10 cellular contexts compared by ENCODE assay signal in genomic region chr11:110432713-110433392, GRCh38. TPM values are rescaled to one million over a fixed set of nuclear protein-coding genes. Genes with fewer than 3 reads are reported as not detected.
DNase-seq lines count a peak whose midpoint lies in the region; ATAC-seq, FAIRE-seq and TF ChIP-seq lines count a peak whose summit lies in the region.
"Had no signal": no experiment of that assay in that cellular context is flagged by ENCODE, and none has a peak within 500 bp of the region (broad histone marks: within the 10 kb centered on the region; RNA-seq: fewer than 3 reads in every experiment).

No MANE protein-coding gene starts in this region.

- dilution Hi-C loops in keratinocyte (cut with MboI; ENCODE audit: extremely low pct_ligation_motif_present, low sequenced_read_pairs): no loop called here

- in situ Hi-C loops in G401 (cut with HindIII; ENCODE audit: low sequenced_read_pairs): no loop called here

- 74 to 78% methylated on average over 7 of the region's 7 CpGs for WGBS in aorta, 2 donors

- H4K20me1 ChIP-seq in BLaER1: peaks cover 62% of the 10 kb centered on the region
- no peaks in the 10 kb centered on the region for H4K20me1 ChIP-seq in keratinocyte (ENCODE audit: control insufficient read depth, extremely low read depth, insufficient read depth, low read length)

- no peaks in the 10 kb centered on the region for H3K9me3 Mint-ChIP-seq in activated T-helper 1 cell treated with anti-CD3 and anti-CD28 coated beads, Interleukin-12 subunit alpha, Interleukin-12 subunit beta, Interleukin-2, Interleukin-4 antibody, amounts not matched to agents 30 ng/mL and 10 ng/mL and 1 ng/mL, durations not matched to agents 14 hours and 24 hours and 36 hours

- H3K9ac ChIP-seq in BLaER1 (peak overlapping the region; percentile 31; the same call in 1 of the 2 replicates), keratinocyte (ENCODE audit: control insufficient read depth, extremely low read depth, insufficient read depth, low read length) (no peak overlapping the region)

- TF ChIP-seq CTCF in keratinocyte (optimal IDR thresholded peaks at IDR 0.05 in 1 of 3, IDR thresholded peaks at IDR 0.05 in 1 of 3, conservative IDR thresholded peaks at IDR 0.05 in 1 of 3; ENCODE audit: extremely low read depth in 1 of 3, insufficient read depth in 2 of 3, low read length in 3 of 3) (no peak), BE2C (IDR thresholded peaks at IDR 0.05; ENCODE audit: low read depth, low read length) (no peak)

- peaks cover 15% of the 10 kb centered on the region for H3K36me3 Mint-ChIP-seq in activated T-helper 1 cell treated with anti-CD3 and anti-CD28 coated beads, Interleukin-12 subunit alpha, Interleukin-12 subunit beta, Interleukin-2, Interleukin-4 antibody, amounts not matched to agents 30 ng/mL and 10 ng/mL and 1 ng/mL, durations not matched to agents 14 hours and 24 hours and 36 hours (ENCODE audit: low read depth)

- no peak overlapping the region for H3K27ac Mint-ChIP-seq in activated T-helper 1 cell treated with anti-CD3 and anti-CD28 coated beads, Interleukin-12 subunit alpha, Interleukin-12 subunit beta, Interleukin-2, Interleukin-4 antibody, amounts not matched to agents 30 ng/mL and 10 ng/mL and 1 ng/mL, durations not matched to agents 14 hours and 24 hours and 36 hours

- peaks cover 53% of the 10 kb centered on the region for H3K79me2 ChIP-seq in keratinocyte (ENCODE audit: control insufficient read depth, insufficient read depth, low read length)

- H3K4me3 ChIP-seq in BLaER1 (no peak overlapping the region), keratinocyte (ENCODE audit: control insufficient read depth in 2 of 3, extremely low read depth in 1 of 3, insufficient read depth in 2 of 3, low read depth in 1 of 3, low read length in 3 of 3) (no peak overlapping the region), aorta (ENCODE audit: low read length in 2 of 2) (no peak overlapping the region), BE2C (ENCODE audit: low read depth, low read length) (no peak overlapping the region)

- H3K27me3 ChIP-seq in BLaER1: no peaks in the 10 kb centered on the region
- H3K27me3 ChIP-seq in keratinocyte (ENCODE audit: control insufficient read depth, extremely low read depth, insufficient read depth, low read length): no peaks in the 10 kb centered on the region
- H3K27me3 ChIP-seq in aorta (ENCODE audit: control insufficient read depth in 1 of 2, insufficient read depth in 2 of 2, low read length in 1 of 2): no peaks in the 10 kb centered on the region
- H3K27me3 ChIP-seq in BE2C: no peaks in the 10 kb centered on the region

- H3K36me3 ChIP-seq in BLaER1 (peaks cover 14% of the 10 kb centered on the region), keratinocyte (ENCODE audit: control insufficient read depth in 2 of 2, extremely low read depth in 1 of 2, insufficient read depth in 2 of 2, low read length in 2 of 2) (peaks cover 0 to 2% of the 10 kb centered on the region in 2 experiments), aorta (ENCODE audit: control insufficient read depth in 1 of 2, insufficient read depth in 2 of 2, low read length in 1 of 2) (peaks cover 0 to 4% of the 10 kb centered on the region in 2 donors), BE2C (0 out of 2 replicates have a peak, but pooled peaks cover 3% of the 10 kb centered on the region)

- ATAC-seq in aorta (ENCODE audit: low FRiP score): no peak

- peak; percentile 36 for FAIRE-seq in keratinocyte (lab: Jason Lieb, UNC)

- no peak overlapping the region for H2AFZ ChIP-seq in keratinocyte (ENCODE audit: control insufficient read depth, low read length)

- H3K27ac ChIP-seq in BLaER1 (no peak overlapping the region), keratinocyte (ENCODE audit: control insufficient read depth, insufficient read depth, low read length) (no peak overlapping the region), aorta (ENCODE audit: low read depth in 1 of 2, low read length in 2 of 2) (no peak overlapping the region)

- H3K4me3 Mint-ChIP-seq in activated T-helper 1 cell treated with anti-CD3 and anti-CD28 coated beads, Interleukin-12 subunit alpha, Interleukin-12 subunit beta, Interleukin-2, Interleukin-4 antibody, amounts not matched to agents 30 ng/mL and 10 ng/mL and 1 ng/mL, durations not matched to agents 14 hours and 24 hours and 36 hours: peak overlapping the region; percentile 38

- H3K4me1 ChIP-seq in BLaER1 (peaks cover 62% of the 10 kb centered on the region), keratinocyte (ENCODE audit: control insufficient read depth, extremely low read depth, insufficient read depth, low read length) (peaks cover 33% of the 10 kb centered on the region), aorta (ENCODE audit: control insufficient read depth in 1 of 2, insufficient read depth in 2 of 2, low read length in 2 of 2) (peaks cover 0 to 7% of the 10 kb centered on the region in 2 donors), BE2C (peaks cover 5% of the 10 kb centered on the region; the same call in 1 of the 2 replicates)

- DNase-seq in G401 (ENCODE audit: low spot score) (peak; percentile 42), keratinocyte (ENCODE audit: low read depth, low spot score) (no peak), NCI-H1930 (lab: John Stamatoyannopoulos, UW) (no peak), aorta (no peak), BE2C (no peak)
- DNase-seq in activated T-helper 1 cell treated with anti-CD3 and anti-CD28 coated beads, Interleukin-12 subunit alpha, Interleukin-12 subunit beta, Interleukin-2, Interleukin-4 antibody, amounts not matched to agents 30 ng/mL and 10 ng/mL and 1 ng/mL, durations not matched to agents 14 hours and 24 hours and 36 hours (ENCODE audit: low spot score): no peak
- no peak for DNase-seq in activated effector memory CD4-positive, alpha-beta T cell treated with anti-CD3 and anti-CD28 coated beads, Interleukin-2, amount 50 U/mL, for 16 hours
- DNase-seq: H7, NCI-H2107 had no signal

- H3K9me1 ChIP-seq in keratinocyte (ENCODE audit: control insufficient read depth, extremely low read depth, insufficient read depth, low read length): peaks cover 3% of the 10 kb centered on the region

- H3K27me3 Mint-ChIP-seq in activated T-helper 1 cell treated with anti-CD3 and anti-CD28 coated beads, Interleukin-12 subunit alpha, Interleukin-12 subunit beta, Interleukin-2, Interleukin-4 antibody, amounts not matched to agents 30 ng/mL and 10 ng/mL and 1 ng/mL, durations not matched to agents 14 hours and 24 hours and 36 hours (ENCODE audit: insufficient read depth): no peaks in the 10 kb centered on the region

- H3K4me2 ChIP-seq in BLaER1 (peak overlapping the region; percentile 92), keratinocyte (ENCODE audit: control insufficient read depth, extremely low read depth, insufficient read depth, low read depth, low read length) (peak overlapping the region; percentile 95)

- H3K9me3 ChIP-seq in BLaER1 (peaks cover 3% of the 10 kb centered on the region), keratinocyte (ENCODE audit: control insufficient read depth, low read depth, low read length) (no peaks in the 10 kb centered on the region), aorta (ENCODE audit: control insufficient read depth, low read length) (no peaks in the 10 kb centered on the region), BE2C (no peaks in the 10 kb centered on the region)

- peaks cover 63% of the 10 kb centered on the region for H3K4me1 Mint-ChIP-seq in activated T-helper 1 cell treated with anti-CD3 and anti-CD28 coated beads, Interleukin-12 subunit alpha, Interleukin-12 subunit beta, Interleukin-2, Interleukin-4 antibody, amounts not matched to agents 30 ng/mL and 10 ng/mL and 1 ng/mL, durations not matched to agents 14 hours and 24 hours and 36 hours (ENCODE audit: low read depth)

- intact Hi-C loops in activated T-helper 1 cell treated with anti-CD3 and anti-CD28 coated beads, Interleukin-12 subunit alpha, Interleukin-12 subunit beta, Interleukin-2, Interleukin-4 antibody, amounts not matched to agents 30 ng/mL and 10 ng/mL and 1 ng/mL, durations not matched to agents 14 hours and 24 hours and 36 hours (cut with micrococcal nuclease): loop anchor here (1.0 to 10.0 kb wide), 7 partner anchors 57 to 944 kb away; partner anchors contain the start of genes POU2AF1 and ZC3H12C
- intact Hi-C loops in aorta (cut with DNase I): loop anchor here (2.0 to 5.0 kb wide), 3 partner anchors 56 to 231 kb away; partner anchors contain the start of gene RDX (in 1 of the 2)

RNA-seq across cellular contexts. Expression of gene FDX1, which starts 3.1 kb away (rescaled TPM):
- 17.6 and 19.8 TPM in 2 replicates for total RNA-seq in G401 (2014; rRNA removed; shearing (Covaris generic))
- 14.2 and 15.9 TPM in 2 replicates for total RNA-seq in activated T-helper 1 cell treated with anti-CD3 and anti-CD28 coated beads, Interleukin-12 subunit alpha, Interleukin-12 subunit beta, Interleukin-2, Interleukin-4 antibody, amounts not matched to agents 30 ng/mL and 10 ng/mL and 1 ng/mL, durations not matched to agents 14 hours and 24 hours and 36 hours
- polyA plus RNA-seq in keratinocyte (6.0 to 9.1 TPM (median 6.2 TPM) in 3 replicates), aorta (10 to 100 TPM in 1 of 2 donors, 1 to 10 TPM in 1; 6.4 to 15.5 TPM)
- polyA plus RNA-seq in keratinocyte (2011; ENCODE audit: low read depth): 6.4 TPM
- 4.8 and 7.6 TPM in 2 replicates for polyA plus RNA-seq in keratinocyte (2011; cell fraction: cytosol; rRNA removed)
- polyA plus RNA-seq in keratinocyte (2011; cell fraction: nucleus; rRNA removed): 2.4 and 3.0 TPM in 2 replicates
- polyA plus RNA-seq in keratinocyte (2012; ENCODE audit: low replicate concordance): 8.2 and 8.6 TPM in 2 replicates
- 0.98 to 3.0 TPM (median 2.0 TPM) in 3 replicates for polyA minus RNA-seq in keratinocyte
- polyA minus RNA-seq in keratinocyte (2011; cell fraction: cytosol; rRNA and poly(A)+ RNA removed): 4.8 TPM
- 1.2 and 1.7 TPM in 2 replicates for polyA minus RNA-seq in keratinocyte (2011; cell fraction: nucleus; rRNA and poly(A)+ RNA removed)
- total RNA-seq in aorta: 1 to 10 TPM; 8.0 to 8.9 TPM
- polyA plus RNA-seq in BE2C (2012; ENCODE audit: insufficient read depth, insufficient read length, low read depth): 13.0 TPM
